8 cellular contexts compared by ENCODE assay signal in the genomic region with DNA sequence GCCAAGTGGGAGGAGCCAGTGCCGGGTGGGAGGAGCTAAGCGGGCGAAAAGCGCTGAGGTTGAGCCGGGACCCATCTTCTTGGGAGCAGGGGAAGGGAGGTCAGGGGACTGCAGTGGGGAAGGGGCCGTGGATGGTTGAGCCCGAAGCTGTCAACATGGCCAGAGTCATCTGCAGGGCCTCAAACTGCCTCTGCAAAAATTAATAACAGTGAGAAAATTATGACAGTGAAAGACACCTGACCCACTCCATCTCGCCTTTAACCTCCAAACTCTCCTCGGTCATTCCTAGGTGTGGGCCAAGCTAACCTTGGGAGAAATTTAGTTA. TPM values are rescaled to one million over a fixed set of nuclear protein-coding genes. Genes with fewer than 3 reads are reported as not detected.
DNase-seq lines count a peak whose midpoint lies in the region; ATAC-seq and TF ChIP-seq lines count a peak whose summit lies in the region.

No MANE protein-coding gene starts in this region.

- TF ChIP-seq POLR2A in testis (IDR thresholded peaks at IDR 0.05) = no peak

- peak overlapping the region; percentile 90 for H3K27ac ChIP-seq in lower lobe of right lung
- peak overlapping the region; percentile 89 to 96 for H3K27ac ChIP-seq in testis

- TF ChIP-seq CTCF in lower lobe of right lung (IDR thresholded peaks at IDR 0.05) = no peak
- no peak for TF ChIP-seq CTCF in testis (IDR thresholded peaks at IDR 0.05)

- WGBS in testis, 2 donors = 7 to 8% methylated on average over 9 of the region's 9 CpGs

- ATAC-seq in lower lobe of right lung = no peak
- ATAC-seq in GM19023 (IDR thresholded peaks at IDR 0.05; ENCODE audit: unreplicated experiment) = no peak

- H3K9me3 ChIP-seq in adipocyte (ENCODE audit: control insufficient read depth, low read length) = peaks cover 6% of the 10 kb centered on the region
- H3K9me3 ChIP-seq in lower lobe of right lung = peaks cover 14% of the 10 kb centered on the region
- no peaks in the 10 kb centered on the region for H3K9me3 ChIP-seq in testis

- DNase-seq in activated CD4-positive, alpha-beta T cell treated with anti-CD3 and anti-CD28 coated beads for 24 hours (ENCODE audit: low read depth in 2 of 2) = peak; percentile 70 to 80
- DNase-seq in activated CD4-positive, alpha-beta T cell treated with anti-CD3 and anti-CD28 coated beads for 1 hour = no peak
- DNase-seq in adipocyte (ENCODE audit: low read depth) (no peak), lower lobe of right lung (no peak), testis (no peak), NCI-H1436 treated with DMSO at 0.1 percent for 48 hours (lab: John Stamatoyannopoulos, UW) (no peak)
- DNase-seq in activated CD4-positive, CD25-positive, alpha-beta regulatory T cell (lab: John Stamatoyannopoulos, UW) = no peak

- H3K4me1 ChIP-seq in adipocyte (ENCODE audit: control insufficient read depth, insufficient read depth, low read length) (peaks cover 3% of the 10 kb centered on the region), lower lobe of right lung (peaks cover 11% of the 10 kb centered on the region), testis (peaks cover 21% of the 10 kb centered on the region)

- H3K27me3 ChIP-seq in adipocyte (replicated peaks; ENCODE audit: control insufficient read depth, insufficient read depth, low read length) = peaks cover 6% of the 10 kb centered on the region
- no peaks in the 10 kb centered on the region for H3K27me3 ChIP-seq in lower lobe of right lung (ENCODE audit: low read depth)
- no peaks in the 10 kb centered on the region for H3K27me3 ChIP-seq in testis

- H3K9ac ChIP-seq in adipocyte (ENCODE audit: low read length) = peak overlapping the region; percentile 97

- intact Hi-C loops in lower lobe of right lung (cut with DNase I) (no loop called here), testis (cut with DNase I; ENCODE audit: low total_unique reads) (no loop called here)

- H3K36me3 ChIP-seq in adipocyte (ENCODE audit: control insufficient read depth, insufficient read depth, low read length, severe bottlenecking) = no peaks in the 10 kb centered on the region
- no peaks in the 10 kb centered on the region for H3K36me3 ChIP-seq in lower lobe of right lung
- H3K36me3 ChIP-seq in testis (ENCODE audit: low read depth, missing control alignments) = no peaks in the 10 kb centered on the region

- H3K4me3 ChIP-seq in adipocyte (ENCODE audit: low read length) (peak overlapping the region; percentile 86), lower lobe of right lung (peak overlapping the region; percentile 66), testis (peak overlapping the region; percentile 70 to 73)

RNA-seq across cellular contexts. Expression of gene ZNF557, which starts 30.1 kb away (rescaled TPM):
- 11.2 TPM for total RNA-seq in lower lobe of right lung
- total RNA-seq in testis = 10 to 100 TPM; 20.8 to 21.0 TPM
- polyA plus RNA-seq in testis (ENCODE audit: insufficient read depth, low read depth, low replicate concordance) = 5.6 TPM

RNA-seq across cellular contexts. Expression of gene MBD3L3, which starts 41.1 kb away (rescaled TPM):
- total RNA-seq in lower lobe of right lung = not detected
- total RNA-seq in testis = 1 to 10 TPM; 2.2 to 2.6 TPM
- polyA plus RNA-seq in testis (ENCODE audit: insufficient read depth, low read depth, low replicate concordance) = not detected

RNA-seq across cellular contexts. Expression of gene MBD3L2, which starts 50.4 kb away (rescaled TPM):
- total RNA-seq in lower lobe of right lung (not detected), testis (not detected)
- not detected for polyA plus RNA-seq in testis (ENCODE audit: insufficient read depth, low read depth, low replicate concordance)

RNA-seq across cellular contexts. Expression of gene MBD3L4, which starts 59.6 kb away (rescaled TPM):
- total RNA-seq in lower lobe of right lung (not detected), testis (not detected)
- polyA plus RNA-seq in testis (ENCODE audit: insufficient read depth, low read depth, low replicate concordance) = not detected

Comparison
In these comparisons a context has a peak if more than half of its experiments do, and no peak if none do; other contexts are left out.
1. DNase-seq: peak in activated CD4-positive, alpha-beta T cell treated with anti-CD3 and anti-CD28 coated beads for 24 hours (2 of 2); none in activated CD4-positive, alpha-beta T cell treated with anti-CD3 and anti-CD28 coated beads for 1 hour (single experiment), adipocyte (single experiment), lower lobe of right lung (single experiment), testis (single experiment), NCI-H1436 treated with DMSO at 0.1 percent for 48 hours (single experiment) and activated CD4-positive, CD25-positive, alpha-beta regulatory T cell (0 of 4).
2. Peak in every context shown above with its lines, with median percentiles within 50 percentile points of each other: H3K4me3 ChIP-seq.